27 cellular contexts compared by ENCODE assay signal in genomic region chr2:198101688-198102087, GRCh38.
"Had no signal": no experiment of that assay in that cellular context is flagged by ENCODE, and none has a peak within 500 bp of the region (broad histone marks: within the 10 kb centered on the region; RNA-seq: fewer than 3 reads in every experiment).

No MANE protein-coding gene starts in this region.

- DNase-seq: glutamatergic neuron; hippocampal formation; immature natural killer cell; kidney; lower lobe of right lung; mammary epithelial cell; mesenchymal stem cell; naive B cell; natural killer cell; nephron progenitor cell; occipital lobe; psoas muscle; right lobe of liver; stimulated activated CD4-positive, alpha-beta T cell treated with anti-CD3 and anti-CD28 coated beads, Interleukin-2, amount 100 ng/mL, for 24 hours; stimulated activated CD4-positive, alpha-beta T cell treated with anti-CD3 and anti-CD28 coated beads, Interleukin-4, amount 100 ng/mL, for 1 hour; stimulated activated naive B cell treated with anti-CD40 and anti-IgM and Interleukin-4, amounts not matched to agents 10 μg/mL and 1 μg/mL and 100 μg/mL, for 72 hours; stimulated activated naive CD8-positive, alpha-beta T cell treated with anti-CD3 and anti-CD28 coated beads, Interleukin-15, Interleukin-2, amounts not matched to agents 100 U/mL and 50 U/mL, for 24 hours; stomach; tibial artery; trophoblast cell; upper lobe of right lung had no signal

- H3K27me3 ChIP-seq: neural progenitor cell, neutrophil, right lobe of liver, stomach, suprapubic skin, tibial artery, upper lobe of right lung had no signal

- H3K4me3 ChIP-seq: lower lobe of right lung, neural progenitor cell, psoas muscle, right lobe of liver, smooth muscle cell, stomach, suprapubic skin, thoracic aorta, tibial artery, upper lobe of right lung had no signal

- H3K36me3 ChIP-seq: lower lobe of right lung, neural progenitor cell, neutrophil, right lobe of liver, suprapubic skin, thoracic aorta, upper lobe of right lung had no signal

- ATAC-seq: lower lobe of right lung; natural killer cell; right lobe of liver; stimulated activated naive B cell treated with anti-CD40 and anti-IgM and Interleukin-4, amounts not matched to agents 10 μg/mL and 1 μg/mL and 100 μg/mL, for 72 hours; stimulated activated naive CD8-positive, alpha-beta T cell treated with anti-CD3 and anti-CD28 coated beads, Interleukin-15, Interleukin-2, amounts not matched to agents 100 U/mL and 50 U/mL, for 24 hours; upper lobe of right lung had no signal

- H3K4me1 ChIP-seq: lower lobe of right lung, neural progenitor cell, right lobe of liver, stomach, upper lobe of right lung had no signal

- H3K27ac ChIP-seq: lower lobe of right lung, neural progenitor cell, neutrophil, parathyroid adenoma, psoas muscle, right lobe of liver, stomach, suprapubic skin, upper lobe of right lung had no signal

- H3K9me3 ChIP-seq: lower lobe of right lung, neutrophil, psoas muscle, right lobe of liver, suprapubic skin, thoracic aorta, tibial artery, upper lobe of right lung had no signal
